Comparison of ENCODE assay signal across 16 cellular contexts in the genomic region with DNA sequence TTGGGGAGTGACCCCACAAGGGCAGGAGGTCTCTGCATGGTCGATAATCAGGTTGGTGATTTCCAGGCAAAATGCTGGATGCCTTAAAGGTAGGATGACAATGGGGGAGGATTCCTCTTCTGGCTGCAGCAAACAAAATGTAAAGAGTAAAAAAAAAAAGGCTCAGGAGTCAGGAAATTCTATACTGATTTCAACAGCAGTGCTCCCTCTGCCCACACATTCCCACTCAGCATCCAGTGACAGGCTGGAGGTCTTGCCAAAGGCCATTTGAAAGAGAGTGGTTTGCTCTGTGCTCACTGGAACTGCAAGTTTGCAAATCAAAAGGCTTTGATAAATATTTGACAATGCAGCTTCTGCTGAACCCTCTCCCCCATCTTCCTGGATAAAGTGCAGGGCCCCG.
"Had no signal": no experiment of that assay in that cellular context is flagged by ENCODE, and none has a peak within 500 bp of the region (broad histone marks: within the 10 kb centered on the region; RNA-seq: fewer than 3 reads in every experiment).

No MANE protein-coding gene starts in this region.

- H3K4me1 Mint-ChIP-seq: activated naive CD8-positive, alpha-beta T cell treated with anti-CD3 and anti-CD28 coated beads for 36 hours; stimulated activated naive CD8-positive, alpha-beta T cell treated with anti-CD3 and anti-CD28 coated beads, Interleukin-15, amount 100 ng/mL, for 72 hours had no signal

- H3K4me3 Mint-ChIP-seq: activated naive CD8-positive, alpha-beta T cell treated with anti-CD3 and anti-CD28 coated beads for 36 hours; stimulated activated naive CD8-positive, alpha-beta T cell treated with anti-CD3 and anti-CD28 coated beads, Interleukin-15, amount 100 ng/mL, for 72 hours had no signal

- H3K9me3 ChIP-seq: prostate gland, thoracic aorta had no signal

- H3K27ac ChIP-seq: prostate gland, thoracic aorta had no signal

- H3K4me1 ChIP-seq: prostate gland had no signal

- H3K27ac Mint-ChIP-seq: activated naive CD8-positive, alpha-beta T cell treated with anti-CD3 and anti-CD28 coated beads for 36 hours; stimulated activated naive CD8-positive, alpha-beta T cell treated with anti-CD3 and anti-CD28 coated beads, Interleukin-15, amount 100 ng/mL, for 72 hours had no signal

- H3K9me3 Mint-ChIP-seq: activated naive CD8-positive, alpha-beta T cell treated with anti-CD3 and anti-CD28 coated beads for 36 hours; stimulated activated naive CD8-positive, alpha-beta T cell treated with anti-CD3 and anti-CD28 coated beads, Interleukin-15, amount 100 ng/mL, for 72 hours had no signal

- H3K36me3 ChIP-seq: prostate gland, thoracic aorta had no signal

- ATAC-seq: sciatic nerve; stimulated activated naive CD8-positive, alpha-beta T cell treated with anti-CD3 and anti-CD28 coated beads, Interleukin-15, amount 100 ng/mL, for 72 hours had no signal

- H3K4me3 ChIP-seq: prostate gland, thoracic aorta had no signal

- H3K36me3 Mint-ChIP-seq: activated naive CD8-positive, alpha-beta T cell treated with anti-CD3 and anti-CD28 coated beads for 36 hours had no signal

- DNase-seq: activated CD4-positive, alpha-beta T cell treated with anti-CD3 and anti-CD28 coated beads, Interleukin-2, amount 50 U/mL, for 48 hours; activated CD4-positive, CD25-positive, alpha-beta regulatory T cell treated with anti-CD3 and anti-CD28 coated beads, Interleukin-2, amount 50 U/mL, for 72 hours; activated gamma-delta T cell treated with Interleukin-2 at 50 U/mL for 16 hours; activated naive CD8-positive, alpha-beta T cell treated with anti-CD3 and anti-CD28 coated beads for 36 hours; activated T-cell treated with anti-CD3 and anti-CD28 coated beads, Interleukin-2, amount 50 U/mL, for 48 hours; aorta; hypothalamus; kidney glomerular epithelial cell; occipital lobe; stimulated activated CD4-positive, alpha-beta T cell treated with anti-CD3 and anti-CD28 coated beads, Interleukin-2, amount 100 ng/mL, for 48 hours; stimulated activated CD8-positive, alpha-beta memory T cell treated with anti-CD3 and anti-CD28 coated beads, Interleukin-4, amount 100 ng/mL, for 48 hours; stimulated activated naive CD8-positive, alpha-beta T cell treated with anti-CD3 and anti-CD28 coated beads, Interleukin-15, amount 100 ng/mL, for 72 hours; T-helper 9 cell had no signal

- H3K27me3 Mint-ChIP-seq: activated naive CD8-positive, alpha-beta T cell treated with anti-CD3 and anti-CD28 coated beads for 36 hours; stimulated activated naive CD8-positive, alpha-beta T cell treated with anti-CD3 and anti-CD28 coated beads, Interleukin-15, amount 100 ng/mL, for 72 hours had no signal
